In the genomic region with DNA sequence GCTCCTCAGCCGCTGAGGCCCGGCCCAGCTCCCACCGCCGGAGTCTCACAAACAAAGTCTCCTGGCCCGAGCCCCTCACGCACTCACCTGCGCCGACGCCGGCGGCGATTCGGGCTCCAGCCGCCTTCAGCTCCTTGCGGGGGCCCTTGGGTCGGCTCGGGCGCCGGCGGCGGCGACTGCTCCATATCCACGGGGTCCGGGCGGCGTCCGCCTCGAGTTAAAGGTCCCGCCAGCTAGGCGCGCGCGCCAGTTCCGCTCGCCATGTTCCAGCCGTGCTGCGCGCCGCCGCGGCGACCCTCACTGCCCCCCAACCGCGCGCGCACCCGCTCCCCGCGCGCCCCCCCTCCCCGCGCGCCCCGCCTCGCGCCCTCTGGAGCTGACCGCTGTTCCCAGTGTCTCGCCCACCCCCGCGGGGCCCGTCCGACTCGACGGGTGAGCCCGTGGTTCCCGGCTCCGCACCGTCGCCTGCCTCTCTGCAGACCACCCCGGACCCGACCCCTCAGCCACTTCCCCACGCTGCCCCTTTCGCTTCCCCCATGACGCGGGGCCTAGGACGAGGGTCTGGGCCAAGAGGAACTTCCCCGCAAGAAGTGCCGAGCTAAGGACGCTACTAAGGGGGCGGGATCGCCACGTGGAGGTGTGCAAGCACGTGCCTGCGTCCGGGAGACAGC, we compare ENCODE assay signal across 29 cellular contexts.
DNase-seq lines count a peak whose midpoint lies in the region; ATAC-seq and TF ChIP-seq lines count a peak whose summit lies in the region.
"Had no signal": no experiment of that assay in that cellular context is flagged by ENCODE, and none has a peak within 500 bp of the region (broad histone marks: within the 10 kb centered on the region; RNA-seq: fewer than 3 reads in every experiment).

No MANE protein-coding gene starts in this region.

- TF ChIP-seq CTCF in CD8-positive, alpha-beta T cell (IDR thresholded peaks at IDR 0.05): no peak
- TF ChIP-seq CTCF in activated CD8-positive, alpha-beta T cell treated with anti-CD3 and anti-CD28 coated beads for 36 hours (IDR thresholded peaks at IDR 0.05): no peak
- no peak for TF ChIP-seq CTCF in uterus (IDR thresholded peaks at IDR 0.05)

- H3K4me1 Mint-ChIP-seq in CD8-positive, alpha-beta T cell (ENCODE audit: low read depth): peaks cover 2% of the 10 kb centered on the region
- peaks cover 2% of the 10 kb centered on the region for H3K4me1 Mint-ChIP-seq in activated CD8-positive, alpha-beta T cell treated with anti-CD3 and anti-CD28 coated beads for 36 hours (ENCODE audit: low read depth)
- H3K4me1 Mint-ChIP-seq: activated naive CD8-positive, alpha-beta T cell treated with anti-CD3 and anti-CD28 coated beads, Interleukin-2, amount 10 ng/mL, durations not matched to agents 7 days and 5 days; CD14-positive monocyte; GM23338; nephron had no signal

- peaks cover 30% of the 10 kb centered on the region for H3K27me3 Mint-ChIP-seq in CD8-positive, alpha-beta T cell (ENCODE audit: low read depth)
- peaks cover 25% of the 10 kb centered on the region for H3K27me3 Mint-ChIP-seq in activated CD8-positive, alpha-beta T cell treated with anti-CD3 and anti-CD28 coated beads for 36 hours
- H3K27me3 Mint-ChIP-seq: activated naive CD8-positive, alpha-beta T cell treated with anti-CD3 and anti-CD28 coated beads, Interleukin-2, amount 10 ng/mL, durations not matched to agents 7 days and 5 days had no signal

- POLR2A ChIA-PET in CD8-positive, alpha-beta T cell (lab: Charles Lee): no interaction called here
- POLR2A ChIA-PET in activated CD8-positive, alpha-beta T cell treated with anti-CD3 and anti-CD28 coated beads for 36 hours (lab: Charles Lee): no interaction called here

- H3K9me3 Mint-ChIP-seq in CD8-positive, alpha-beta T cell: peaks cover 2% of the 10 kb centered on the region
- H3K9me3 Mint-ChIP-seq in activated CD8-positive, alpha-beta T cell treated with anti-CD3 and anti-CD28 coated beads for 36 hours: peaks cover 3% of the 10 kb centered on the region

- peak overlapping the region; percentile 11 for H3K4me3 Mint-ChIP-seq in CD8-positive, alpha-beta T cell
- no peak overlapping the region for H3K4me3 Mint-ChIP-seq in activated CD8-positive, alpha-beta T cell treated with anti-CD3 and anti-CD28 coated beads for 36 hours
- H3K4me3 Mint-ChIP-seq: activated naive CD8-positive, alpha-beta T cell treated with anti-CD3 and anti-CD28 coated beads, Interleukin-2, amount 10 ng/mL, durations not matched to agents 7 days and 5 days; GM23338; nephron; stimulated activated naive CD8-positive, alpha-beta T cell treated with anti-CD3 and anti-CD28 coated beads, Interleukin-15, Interleukin-2, amounts not matched to agents 100 ng/mL and 50 ng/mL, for 24 hours; T-helper 2 cell treated with Interferon-gamma antibody and Interleukin-4, amounts not matched to agents 5 μg/mL and 100 μg/mL, for 36 hours had no signal

- in situ Hi-C loops in ACHN (cut with HindIII; ENCODE audit: low pct_ligation_motif_present, low pct_unique_long_range_greater_than_20kb, low sequenced_read_pairs): no loop called here

- H3K27ac Mint-ChIP-seq in CD8-positive, alpha-beta T cell: no peak overlapping the region
- no peak overlapping the region for H3K27ac Mint-ChIP-seq in activated CD8-positive, alpha-beta T cell treated with anti-CD3 and anti-CD28 coated beads for 36 hours
- H3K27ac Mint-ChIP-seq: activated naive CD8-positive, alpha-beta T cell treated with anti-CD3 and anti-CD28 coated beads, Interleukin-2, amount 10 ng/mL, durations not matched to agents 7 days and 5 days; CD14-positive monocyte; GM23338; IgD-negative memory B cell; nephron; stimulated activated naive CD8-positive, alpha-beta T cell treated with anti-CD3 and anti-CD28 coated beads, Interleukin-15, Interleukin-2, amounts not matched to agents 100 ng/mL and 50 ng/mL, for 24 hours; T-helper 2 cell treated with Interferon-gamma antibody and Interleukin-4, amounts not matched to agents 5 μg/mL and 100 μg/mL, for 36 hours had no signal

- H3K9me3 ChIP-seq in CD8-positive, alpha-beta T cell (ENCODE audit: low read length): no peaks in the 10 kb centered on the region
- H3K9me3 ChIP-seq in uterus: no peaks in the 10 kb centered on the region
- H3K9me3 ChIP-seq: ovary, thyroid gland had no signal

- H3K9ac ChIP-seq in rectal smooth muscle tissue (ENCODE audit: low read length): no peak overlapping the region

- H3K27ac ChIP-seq in CD8-positive, alpha-beta T cell (ENCODE audit: low read depth, low read length): no peak overlapping the region
- H3K27ac ChIP-seq in rectal smooth muscle tissue (ENCODE audit: low read depth, low read length) (no peak overlapping the region), uterus (no peak overlapping the region)
- H3K27ac ChIP-seq: cardiac muscle cell, epithelial cell of prostate, ovary, skin epidermis, thyroid gland had no signal

- DNase-seq in CD8-positive, alpha-beta T cell: no peak
- DNase-seq in GM03348 (ENCODE audit: low spot score) (peak; percentile 3), uterus (no peak), epidermal melanocyte (ENCODE audit: insufficient read length, low spot score) (no peak), ACHN (no peak)
- peak; percentile 4 for DNase-seq in activated CD8-positive, alpha-beta T cell treated with anti-CD3 and anti-CD28 coated beads for 36 hours
- DNase-seq: activated CD4-positive, CD25-positive, alpha-beta regulatory T cell treated with anti-CD3 and anti-CD28 coated beads, Interleukin-2, amount 50 U/mL, for 72 hours; activated naive CD8-positive, alpha-beta T cell treated with anti-CD3 and anti-CD28 coated beads, Interleukin-2, amount 10 ng/mL, durations not matched to agents 7 days and 5 days; DMS79; effector CD4-positive, alpha-beta T cell; GF-D8; NCI-H1092 treated with DMSO at 0.1 percent for 48 hours; NCI-H187; NCI-H2171 treated with DMSO at 0.1 percent for 48 hours; NCI-H510A treated with DMSO at 0.1 percent for 48 hours; OCI-M1; ovary; retina; thyroid gland had no signal

- H3K27me3 ChIP-seq in CD8-positive, alpha-beta T cell (ENCODE audit: insufficient read depth, low read length): no peaks in the 10 kb centered on the region
- H3K27me3 ChIP-seq in rectal smooth muscle tissue (ENCODE audit: control insufficient read depth, insufficient read depth, low read length) (no peaks in the 10 kb centered on the region), uterus (peaks cover 0 to 4% of the 10 kb centered on the region in 2 donors)
- H3K27me3 ChIP-seq: cardiac muscle cell, ovary, thyroid gland had no signal

- no peaks in the 10 kb centered on the region for H3K36me3 Mint-ChIP-seq in CD8-positive, alpha-beta T cell
- H3K36me3 Mint-ChIP-seq in activated CD8-positive, alpha-beta T cell treated with anti-CD3 and anti-CD28 coated beads for 36 hours (ENCODE audit: low read depth): peaks cover 2% of the 10 kb centered on the region
- H3K36me3 Mint-ChIP-seq: activated naive CD8-positive, alpha-beta T cell treated with anti-CD3 and anti-CD28 coated beads, Interleukin-2, amount 10 ng/mL, durations not matched to agents 7 days and 5 days; CD14-positive monocyte; IgD-negative memory B cell had no signal

- no peaks in the 10 kb centered on the region for H3K4me1 ChIP-seq in CD8-positive, alpha-beta T cell (ENCODE audit: insufficient read depth, low read length)
- no peaks in the 10 kb centered on the region for H3K4me1 ChIP-seq in rectal smooth muscle tissue (ENCODE audit: control insufficient read depth, insufficient read depth, low read length)
- no peaks in the 10 kb centered on the region for H3K4me1 ChIP-seq in uterus
- H3K4me1 ChIP-seq: thyroid gland had no signal

- CTCF ChIA-PET in CD8-positive, alpha-beta T cell (lab: Charles Lee): no interaction called here
- CTCF ChIA-PET in activated CD8-positive, alpha-beta T cell treated with anti-CD3 and anti-CD28 coated beads for 36 hours (lab: Charles Lee): no interaction called here

- no peak overlapping the region for H3K4me3 ChIP-seq in CD8-positive, alpha-beta T cell (ENCODE audit: low read depth, low read length)
- H3K4me3 ChIP-seq in rectal smooth muscle tissue (ENCODE audit: low read length): peak overlapping the region; percentile 36
- H3K4me3 ChIP-seq in uterus: no peak overlapping the region
- H3K4me3 ChIP-seq: cardiac muscle cell, GM23338, ovary, thyroid gland had no signal

- TF ChIP-seq POLR2A in uterus (IDR thresholded peaks at IDR 0.05): no peak

- intact Hi-C loops in CD8-positive, alpha-beta T cell (cut with DNase I, micrococcal nuclease): no loop called here
- intact Hi-C loops in activated CD8-positive, alpha-beta T cell treated with anti-CD3 and anti-CD28 coated beads for 36 hours (cut with micrococcal nuclease): no loop called here
- intact Hi-C loops in uterus (cut with DNase I; ENCODE audit: low total_unique reads): no loop called here

- no peaks in the 10 kb centered on the region for H3K36me3 ChIP-seq in CD8-positive, alpha-beta T cell (ENCODE audit: insufficient read depth, low read length)
- H3K36me3 ChIP-seq in rectal smooth muscle tissue (ENCODE audit: control insufficient read depth, insufficient read depth, low read length) (no peaks in the 10 kb centered on the region), uterus (no peaks in the 10 kb centered on the region)
- H3K36me3 ChIP-seq: cardiac muscle cell, ovary, thyroid gland had no signal

- ATAC-seq in CD8-positive, alpha-beta T cell: no peak
- no peak for ATAC-seq in activated CD8-positive, alpha-beta T cell treated with anti-CD3 and anti-CD28 coated beads for 36 hours
- ATAC-seq: GM23338 had no signal

Comparison
In these comparisons a context has a peak if more than half of its experiments do, and no peak if none do; other contexts are left out.
1. DNase-seq: peak in GM03348 (single experiment) and activated CD8-positive, alpha-beta T cell treated with anti-CD3 and anti-CD28 coated beads for 36 hours (single experiment); none in CD8-positive, alpha-beta T cell (0 of 7), uterus (0 of 2), epidermal melanocyte (single experiment) and ACHN (single experiment).